Comparison of ENCODE assay signal across 29 cellular contexts in genomic region chr11:16967347-16967662, GRCh38. TPM values are rescaled to one million over a fixed set of nuclear protein-coding genes. Genes with fewer than 3 reads are reported as not detected.
A peak's percentile ranks its signal among the peaks of the same experiment; 100 is the strongest.
DNase-seq lines count a peak whose midpoint lies in the region; ATAC-seq and TF ChIP-seq lines count a peak whose summit lies in the region.
"Had no signal": no experiment of that assay in that cellular context is flagged by ENCODE, and none has a peak within 500 bp of the region (broad histone marks: within the 10 kb centered on the region; RNA-seq: fewer than 3 reads in every experiment).

No MANE protein-coding gene starts in this region.

- H3K27me3 Mint-ChIP-seq in Caco-2 (ENCODE audit: insufficient read depth, unreplicated experiment) (no peaks in the 10 kb centered on the region), MCF 10A (ENCODE audit: insufficient read depth, unreplicated experiment) (no peaks in the 10 kb centered on the region)
- H3K27me3 Mint-ChIP-seq: activated T-cell treated with anti-CD3 and anti-CD28 coated beads, Interleukin-2, amount 50 U/mL, for 24 hours; CD4-positive, alpha-beta T cell; central memory CD8-positive, alpha-beta T cell; T-helper 17 cell had no signal

- H3K27ac ChIP-seq in duodenal mucosa (ENCODE audit: low read depth, low read length) = peak overlapping the region; percentile 74
- no peak overlapping the region for H3K27ac ChIP-seq in MM.1S (ENCODE audit: low read length)
- H3K27ac ChIP-seq: esophagus muscularis mucosa, foreskin keratinocyte, heart left ventricle, PC-9, prostate gland, sigmoid colon, upper lobe of right lung had no signal

- no peaks in the 10 kb centered on the region for H4K20me1 ChIP-seq in MM.1S (ENCODE audit: insufficient read depth, low read length)

- no peaks in the 10 kb centered on the region for H3K36me3 ChIP-seq in Caco-2 (ENCODE audit: control insufficient read depth, insufficient read depth, low read length)
- H3K36me3 ChIP-seq in duodenal mucosa (ENCODE audit: control insufficient read depth in 1 of 2, insufficient read depth in 2 of 2, low read length in 2 of 2) = peaks cover 0 to 3% of the 10 kb centered on the region in 2 donors
- no peaks in the 10 kb centered on the region for H3K36me3 ChIP-seq in MM.1S (replicated peaks; ENCODE audit: insufficient read depth, low read length)
- H3K36me3 ChIP-seq: esophagus muscularis mucosa, heart left ventricle, prostate gland, sigmoid colon, upper lobe of right lung had no signal

- H3K36me3 Mint-ChIP-seq in Caco-2 (ENCODE audit: insufficient read depth, unreplicated experiment) = peaks cover 8% of the 10 kb centered on the region
- H3K36me3 Mint-ChIP-seq in stimulated activated effector memory CD8-positive, alpha-beta T cell treated with anti-CD3 and anti-CD28 coated beads, Interleukin-12 subunit alpha, Interleukin-12 subunit beta, amount 100 ng/mL, for 72 hours = no peaks in the 10 kb centered on the region
- no peaks in the 10 kb centered on the region for H3K36me3 Mint-ChIP-seq in MCF 10A (ENCODE audit: insufficient read depth, unreplicated experiment)

- peaks cover 32% of the 10 kb centered on the region for H3K4me1 Mint-ChIP-seq in Caco-2 (ENCODE audit: low read depth, unreplicated experiment)
- H3K4me1 Mint-ChIP-seq in stimulated activated effector memory CD8-positive, alpha-beta T cell treated with anti-CD3 and anti-CD28 coated beads, Interleukin-12 subunit alpha, Interleukin-12 subunit beta, amount 100 ng/mL, for 72 hours = peaks cover 16% of the 10 kb centered on the region
- H3K4me1 Mint-ChIP-seq in MCF 10A (ENCODE audit: insufficient read depth, unreplicated experiment) = peaks cover 6% of the 10 kb centered on the region

- no peak overlapping the region for H3K4me2 ChIP-seq in MM.1S (ENCODE audit: low read depth, low read length)
- H3K4me2 ChIP-seq: PC-9 had no signal

- POLR2A ChIA-PET in Caco-2 (lab: Charles Lee) = no interaction called here
- POLR2A ChIA-PET in MCF 10A (lab: Yijun Ruan, JAX) = no interaction called here

- H3K27me3 ChIP-seq in Caco-2 (replicated peaks; ENCODE audit: control insufficient read depth, insufficient read depth, low read length) (no peaks in the 10 kb centered on the region), duodenal mucosa (ENCODE audit: control insufficient read depth in 1 of 2, insufficient read depth in 2 of 2, low read length in 2 of 2) (no peaks in the 10 kb centered on the region), MM.1S (replicated peaks; ENCODE audit: insufficient read depth, low read length) (no peaks in the 10 kb centered on the region)
- H3K27me3 ChIP-seq: esophagus muscularis mucosa, foreskin keratinocyte, heart left ventricle, sigmoid colon, upper lobe of right lung had no signal

- no peaks in the 10 kb centered on the region for H3K9me3 Mint-ChIP-seq in Caco-2 (ENCODE audit: unreplicated experiment)
- no peaks in the 10 kb centered on the region for H3K9me3 Mint-ChIP-seq in stimulated activated effector memory CD8-positive, alpha-beta T cell treated with anti-CD3 and anti-CD28 coated beads, Interleukin-12 subunit alpha, Interleukin-12 subunit beta, amount 100 ng/mL, for 72 hours
- H3K9me3 Mint-ChIP-seq in MCF 10A (ENCODE audit: unreplicated experiment) = no peaks in the 10 kb centered on the region
- H3K9me3 Mint-ChIP-seq: activated T-cell treated with anti-CD3 and anti-CD28 coated beads, Interleukin-2, amount 50 U/mL, for 24 hours; CD4-positive, alpha-beta T cell; central memory CD8-positive, alpha-beta T cell had no signal

- intact Hi-C loops in Caco-2 (cut with micrococcal nuclease; ENCODE audit: unreplicated experiment) = loop anchor here (1.0 kb wide), 1 partner anchor 48 kb away; no protein-coding TSS in a partner anchor
- intact Hi-C loops in MCF 10A (cut with micrococcal nuclease) = no loop called here

- peak overlapping the region; percentile 4 to 59 for H3K9ac ChIP-seq in duodenal mucosa (ENCODE audit: low read depth in 1 of 2, low read length in 2 of 2)
- no peak overlapping the region for H3K9ac ChIP-seq in MM.1S (ENCODE audit: low read length)

- H3K4me3 Mint-ChIP-seq in Caco-2 (ENCODE audit: unreplicated experiment) (no peak overlapping the region), MCF 10A (ENCODE audit: unreplicated experiment) (no peak overlapping the region)
- no peak overlapping the region for H3K4me3 Mint-ChIP-seq in stimulated activated effector memory CD8-positive, alpha-beta T cell treated with anti-CD3 and anti-CD28 coated beads, Interleukin-12 subunit alpha, Interleukin-12 subunit beta, amount 100 ng/mL, for 72 hours
- H3K4me3 Mint-ChIP-seq: activated T-cell treated with anti-CD3 and anti-CD28 coated beads, Interleukin-2, amount 50 U/mL, for 24 hours; CD4-positive, alpha-beta T cell; central memory CD8-positive, alpha-beta T cell; T-helper 17 cell had no signal

- peaks cover 74% of the 10 kb centered on the region for H3K79me2 ChIP-seq in MM.1S (ENCODE audit: low read length)

- no peak overlapping the region for H2AFZ ChIP-seq in MM.1S (ENCODE audit: low read length)
- H2AFZ ChIP-seq: PC-9 had no signal

- TF ChIP-seq CTCF in Caco-2 (IDR thresholded peaks at IDR 0.05; ENCODE audit: insufficient read depth in 1 of 2, low read depth in 1 of 2, low read length in 1 of 2, severe bottlenecking in 1 of 2, unreplicated experiment in 1 of 2) (no peak), MM.1S (IDR thresholded peaks at IDR 0.05; ENCODE audit: low read length) (no peak), MCF 10A (IDR thresholded peaks at IDR 0.05; ENCODE audit: unreplicated experiment) (no peak)

- BruUV-seq in Caco-2 (replicated peaks; lab: Mats Ljungman, UMichigan) (no TSS peak), MCF 10A (replicated peaks; lab: Mats Ljungman, UMichigan) (no TSS peak)

- H3K4me1 ChIP-seq in Caco-2 = peaks cover 21% of the 10 kb centered on the region
- H3K4me1 ChIP-seq in duodenal mucosa (ENCODE audit: control insufficient read depth in 1 of 2, insufficient read depth in 2 of 2, low read length in 2 of 2) = peaks cover 52 to 59% of the 10 kb centered on the region in 2 donors
- peaks cover 59% of the 10 kb centered on the region for H3K4me1 ChIP-seq in MM.1S (ENCODE audit: low read length)
- H3K4me1 ChIP-seq: foreskin keratinocyte, prostate gland, sigmoid colon had no signal

- CTCF ChIA-PET in Caco-2 (lab: Charles Lee) (interaction anchor here (1.0 to 1.6 kb wide), 2 partner anchors 22 to 31 kb away, joined by 3 to 7 read pairs; no protein-coding TSS in a partner anchor), MCF 10A (lab: Yijun Ruan, JAX) (interaction anchor here (0.8 kb wide), 1 partner anchor 12 kb away, joined by 3 read pairs; no protein-coding TSS in a partner anchor)

- H3K27ac Mint-ChIP-seq in Caco-2 (ENCODE audit: unreplicated experiment) = peak overlapping the region; percentile 36
- peak overlapping the region; percentile 70 for H3K27ac Mint-ChIP-seq in stimulated activated effector memory CD8-positive, alpha-beta T cell treated with anti-CD3 and anti-CD28 coated beads, Interleukin-12 subunit alpha, Interleukin-12 subunit beta, amount 100 ng/mL, for 72 hours
- no peak overlapping the region for H3K27ac Mint-ChIP-seq in MCF 10A (ENCODE audit: low read depth, unreplicated experiment)
- H3K27ac Mint-ChIP-seq: activated T-cell treated with anti-CD3 and anti-CD28 coated beads, Interleukin-2, amount 50 U/mL, for 24 hours; CD4-positive, alpha-beta T cell; T-helper 17 cell had no signal

- no peak for DNase-seq in Caco-2
- DNase-seq in mesenteric fat pad (ENCODE audit: low spot score) = peak; percentile 47
- DNase-seq in stimulated activated effector memory CD8-positive, alpha-beta T cell treated with anti-CD3 and anti-CD28 coated beads, Interleukin-12 subunit alpha, Interleukin-12 subunit beta, amount 100 ng/mL, for 72 hours (ENCODE audit: low spot score in 2 of 2) = no peak
- DNase-seq in MM.1S = no peak
- no peak for DNase-seq in MCF 10A (ENCODE audit: unreplicated experiment)
- DNase-seq: activated CD4-positive, CD25-positive, alpha-beta regulatory T cell; activated gamma-delta T cell treated with Interleukin-2 at 50 U/mL for 16 hours; activated T-cell treated with anti-CD3 and anti-CD28 coated beads, Interleukin-2, amount 50 U/mL, for 24 hours; AML-193; CD4-positive, alpha-beta T cell; dermis blood vessel endothelial cell; foreskin keratinocyte; heart left ventricle; KBM-7; mammary epithelial cell; NCI-H2227 treated with DMSO at 0.1 percent for 48 hours; NCI-H526 treated with DMSO at 0.1 percent for 48 hours; PC-9; SHP77; sigmoid colon; stimulated activated CD4-positive, alpha-beta T cell treated with anti-CD3 and anti-CD28 coated beads, Interleukin-4, amount 100 ng/mL, for 24 hours; T-helper 17 cell; upper lobe of right lung had no signal

- no peak for ATAC-seq in stimulated activated effector memory CD8-positive, alpha-beta T cell treated with anti-CD3 and anti-CD28 coated beads, Interleukin-12 subunit alpha, Interleukin-12 subunit beta, amount 100 ng/mL, for 72 hours
- no peak for ATAC-seq in GM19452 (IDR thresholded peaks at IDR 0.05; ENCODE audit: unreplicated experiment)
- ATAC-seq in HG03342 (IDR thresholded peaks at IDR 0.05; ENCODE audit: unreplicated experiment) = no peak
- ATAC-seq: T-helper 17 cell had no signal

- no peak overlapping the region for H3K4me3 ChIP-seq in Caco-2 (ENCODE audit: low read depth, low read length)
- H3K4me3 ChIP-seq in duodenal mucosa (ENCODE audit: low read depth in 1 of 2, low read length in 2 of 2) = peak overlapping the region in 1 of 2 donors; percentile 32
- no peak overlapping the region for H3K4me3 ChIP-seq in MM.1S (ENCODE audit: low read length)
- H3K4me3 ChIP-seq: esophagus muscularis mucosa, heart left ventricle, PC-9, prostate gland, sigmoid colon, upper lobe of right lung had no signal

- no peaks in the 10 kb centered on the region for H3K9me3 ChIP-seq in Caco-2
- no peaks in the 10 kb centered on the region for H3K9me3 ChIP-seq in duodenal mucosa (ENCODE audit: control insufficient read depth in 1 of 2, low read length in 2 of 2)
- H3K9me3 ChIP-seq in MM.1S (replicated peaks; ENCODE audit: insufficient read depth, low read length) = no peaks in the 10 kb centered on the region
- H3K9me3 ChIP-seq: esophagus muscularis mucosa, heart left ventricle, prostate gland, sigmoid colon, upper lobe of right lung had no signal

- peaks cover 32% of the 10 kb centered on the region for H3F3A ChIP-seq in MM.1S (ENCODE audit: insufficient read depth, low read length)

- H3K9me2 ChIP-seq in MM.1S (replicated peaks; ENCODE audit: insufficient read depth, low read length) = no peaks in the 10 kb centered on the region

RNA-seq across cellular contexts. Expression of gene PLEKHA7, which starts 46.9 kb away (rescaled TPM):
- total RNA-seq in Caco-2 (2022) (57.6 and 59.7 TPM in 2 replicates), mesenteric fat pad (43.2 TPM), MCF 10A (2022) (1.7 and 2.8 TPM in 2 replicates)

Comparison
In these comparisons a context has a peak if more than half of its experiments do, and no peak if none do; other contexts are left out.
1. RNA of gene PLEKHA7, which starts 46.9 kb away (total RNA-seq): 57.6 to 59.7 TPM in Caco-2 and 43.2 TPM in mesenteric fat pad (single experiment); 1.7 to 2.8 TPM in MCF 10A; every median in the first group is over 10 times any median in the second.